Comparison of ENCODE assay signal across 8 cellular contexts in genomic region chr16:84277244-84277823, GRCh38. TPM values are rescaled to one million over a fixed set of nuclear protein-coding genes. Genes with fewer than 3 reads are reported as not detected.
DNase-seq lines count a peak whose midpoint lies in the region; ATAC-seq and TF ChIP-seq lines count a peak whose summit lies in the region.

No MANE protein-coding gene starts in this region.

- peak; percentile 74 for TF ChIP-seq CTCF in GM12874 (IDR thresholded peaks at IDR 0.05; ENCODE audit: insufficient read depth, low read depth, low read length)

- peaks cover 19 to 47% of the 10 kb centered on the region in 2 donors for H3K27me3 Mint-ChIP-seq in effector memory CD8-positive, alpha-beta T cell

- peak; percentile 60 for ATAC-seq in effector memory CD8-positive, alpha-beta T cell (replicated peaks)
- no peak for ATAC-seq in GM18873 (IDR thresholded peaks at IDR 0.05; ENCODE audit: low FRiP score, unreplicated experiment)

- no peak overlapping the region for H3K4me3 Mint-ChIP-seq in effector memory CD8-positive, alpha-beta T cell

- H3K27ac Mint-ChIP-seq in effector memory CD8-positive, alpha-beta T cell = no peak overlapping the region

- peak; percentile 63 for DNase-seq in A172 (ENCODE audit: low spot score)
- peak; percentile 27 for DNase-seq in NCI-H345 treated with DMSO at 0.1 percent for 48 hours (lab: John Stamatoyannopoulos, UW; ENCODE audit: unreplicated experiment)
- DNase-seq in activated CD8-positive, alpha-beta memory T cell treated with anti-CD3 and anti-CD28 coated beads for 24 hours = peak; percentile 86
- peak; percentile 52 to 57 (median 54) for DNase-seq in effector memory CD8-positive, alpha-beta T cell
- peak; percentile 45 for DNase-seq in myocyte (ENCODE audit: low read depth)
- peak; percentile 58 for DNase-seq in stimulated activated CD8-positive, alpha-beta memory T cell treated with anti-CD3 and anti-CD28 coated beads, Interleukin-7, amount 100 ng/mL, for 24 hours (ENCODE audit: low read depth)

- H3K4me1 Mint-ChIP-seq in effector memory CD8-positive, alpha-beta T cell (ENCODE audit: low read depth in 2 of 2) = no peaks in the 10 kb centered on the region

- no peaks in the 10 kb centered on the region for H3K36me3 Mint-ChIP-seq in effector memory CD8-positive, alpha-beta T cell (ENCODE audit: insufficient read depth)

- no peaks in the 10 kb centered on the region for H3K9me3 Mint-ChIP-seq in effector memory CD8-positive, alpha-beta T cell

RNA-seq across cellular contexts. Expression of gene WFDC1, which starts 17.3 kb away (rescaled TPM):
- not detected in 2 replicates for total RNA-seq in A172 (2014; rRNA removed; shearing (Covaris generic))
- total RNA-seq in myocyte = 0.43 TPM in 1 of 2 replicates, not detected in the other
- 0.11 TPM for polyA plus RNA-seq in myocyte (2012)

RNA-seq across cellular contexts. Expression of gene KCNG4, which starts 37.5 kb away (rescaled TPM):
- 0.02 TPM in 1 of 2 replicates, not detected in the other for total RNA-seq in A172 (2014; rRNA removed; shearing (Covaris generic))
- 0.05 TPM in 2 replicates for total RNA-seq in myocyte
- not detected for polyA plus RNA-seq in myocyte (2012)

Comparison
In these comparisons a context has a peak if more than half of its experiments do, and no peak if none do; other contexts are left out.
1. DNase-seq: peak in every context shown above with its lines; median percentile 86 in activated CD8-positive, alpha-beta memory T cell treated with anti-CD3 and anti-CD28 coated beads for 24 hours; 63 in A172; 58 in stimulated activated CD8-positive, alpha-beta memory T cell treated with anti-CD3 and anti-CD28 coated beads, Interleukin-7, amount 100 ng/mL, for 24 hours; 54 in effector memory CD8-positive, alpha-beta T cell; 45 in myocyte; 27 in NCI-H345 treated with DMSO at 0.1 percent for 48 hours.